Comparison of ENCODE assay signal across 1 cellular context in the genomic region with DNA sequence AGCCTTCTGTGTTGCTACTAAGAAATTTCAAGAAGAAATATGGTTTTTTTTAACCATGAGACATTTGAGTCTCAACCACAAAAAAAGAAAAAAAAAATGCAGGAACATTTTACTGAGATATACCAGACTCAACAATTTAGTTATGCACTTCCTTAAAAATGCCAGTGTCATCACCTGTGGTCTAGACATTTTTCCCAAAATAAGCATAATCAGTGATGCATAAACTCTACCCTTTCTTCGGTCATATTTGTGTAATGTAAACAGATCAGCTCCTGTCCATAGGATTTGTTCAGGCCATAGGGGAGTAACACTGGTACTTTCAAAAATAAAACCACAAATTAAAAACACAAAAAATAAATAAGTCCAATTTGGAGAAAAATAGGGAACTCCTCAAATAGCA.
TF ChIP-seq lines count a peak whose summit lies in the region.

No MANE protein-coding gene starts in this region.

TF ChIP-seq in K562, 482 proteins besides CTCF, POLR2A, EP300 and RAD21 (continued from another document and continues in another):
- TF ChIP-seq, protein P1, sequence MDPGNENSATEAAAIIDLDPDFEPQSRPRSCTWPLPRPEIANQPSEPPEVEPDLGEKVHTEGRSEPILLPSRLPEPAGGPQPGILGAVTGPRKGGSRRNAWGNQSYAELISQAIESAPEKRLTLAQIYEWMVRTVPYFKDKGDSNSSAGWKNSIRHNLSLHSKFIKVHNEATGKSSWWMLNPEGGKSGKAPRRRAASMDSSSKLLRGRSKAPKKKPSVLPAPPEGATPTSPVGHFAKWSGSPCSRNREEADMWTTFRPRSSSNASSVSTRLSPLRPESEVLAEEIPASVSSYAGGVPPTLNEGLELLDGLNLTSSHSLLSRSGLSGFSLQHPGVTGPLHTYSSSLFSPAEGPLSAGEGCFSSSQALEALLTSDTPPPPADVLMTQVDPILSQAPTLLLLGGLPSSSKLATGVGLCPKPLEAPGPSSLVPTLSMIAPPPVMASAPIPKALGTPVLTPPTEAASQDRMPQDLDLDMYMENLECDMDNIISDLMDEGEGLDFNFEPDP (CRISPR knock-in tag; IDR thresholded peaks at IDR 0.05): no peak
- TF ChIP-seq, protein P2, sequence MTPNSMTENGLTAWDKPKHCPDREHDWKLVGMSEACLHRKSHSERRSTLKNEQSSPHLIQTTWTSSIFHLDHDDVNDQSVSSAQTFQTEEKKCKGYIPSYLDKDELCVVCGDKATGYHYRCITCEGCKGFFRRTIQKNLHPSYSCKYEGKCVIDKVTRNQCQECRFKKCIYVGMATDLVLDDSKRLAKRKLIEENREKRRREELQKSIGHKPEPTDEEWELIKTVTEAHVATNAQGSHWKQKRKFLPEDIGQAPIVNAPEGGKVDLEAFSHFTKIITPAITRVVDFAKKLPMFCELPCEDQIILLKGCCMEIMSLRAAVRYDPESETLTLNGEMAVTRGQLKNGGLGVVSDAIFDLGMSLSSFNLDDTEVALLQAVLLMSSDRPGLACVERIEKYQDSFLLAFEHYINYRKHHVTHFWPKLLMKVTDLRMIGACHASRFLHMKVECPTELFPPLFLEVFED (CRISPR knock-in tag; conservative IDR thresholded peaks at IDR 0.05): no peak
- no peak for TF ChIP-seq SMARCC2 (IDR thresholded peaks at IDR 0.05; ENCODE audit: low read depth)
- TF ChIP-seq CBX5 (IDR thresholded peaks at IDR 0.05; ENCODE audit: borderline replicate concordance, low read depth): no peak
- no peak for TF ChIP-seq TAF15 (IDR thresholded peaks at IDR 0.05; ENCODE audit: low read depth, low read length)
- TF ChIP-seq HDAC8 (tag; IDR thresholded peaks at IDR 0.05): no peak
- TF ChIP-seq ZNF444 (CRISPR knock-in tag; IDR thresholded peaks at IDR 0.05): no peak
- peak; percentile 80 for TF ChIP-seq ZNF316 (IDR thresholded peaks at IDR 0.05)
- peak; percentile 44; the same call in 1 of the 2 replicates for TF ChIP-seq CTBP1 (IDR thresholded peaks at IDR 0.05; ENCODE audit: borderline replicate concordance)
- no peak for TF ChIP-seq KDM5B (IDR thresholded peaks at IDR 0.05; ENCODE audit: insufficient replicate concordance, low read depth, low read length)
- TF ChIP-seq, protein P3, sequence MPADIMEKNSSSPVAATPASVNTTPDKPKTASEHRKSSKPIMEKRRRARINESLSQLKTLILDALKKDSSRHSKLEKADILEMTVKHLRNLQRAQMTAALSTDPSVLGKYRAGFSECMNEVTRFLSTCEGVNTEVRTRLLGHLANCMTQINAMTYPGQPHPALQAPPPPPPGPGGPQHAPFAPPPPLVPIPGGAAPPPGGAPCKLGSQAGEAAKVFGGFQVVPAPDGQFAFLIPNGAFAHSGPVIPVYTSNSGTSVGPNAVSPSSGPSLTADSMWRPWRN (IDR thresholded peaks at IDR 0.05; ENCODE audit: low read depth): no peak
- peak; percentile 29; the same call in 1 of the 2 replicates for TF ChIP-seq NCOR1 (IDR thresholded peaks at IDR 0.05)
- peak; percentile 43 for TF ChIP-seq NFE2 (IDR thresholded peaks at IDR 0.05; ENCODE audit: low read depth)
- TF ChIP-seq, protein P4, sequence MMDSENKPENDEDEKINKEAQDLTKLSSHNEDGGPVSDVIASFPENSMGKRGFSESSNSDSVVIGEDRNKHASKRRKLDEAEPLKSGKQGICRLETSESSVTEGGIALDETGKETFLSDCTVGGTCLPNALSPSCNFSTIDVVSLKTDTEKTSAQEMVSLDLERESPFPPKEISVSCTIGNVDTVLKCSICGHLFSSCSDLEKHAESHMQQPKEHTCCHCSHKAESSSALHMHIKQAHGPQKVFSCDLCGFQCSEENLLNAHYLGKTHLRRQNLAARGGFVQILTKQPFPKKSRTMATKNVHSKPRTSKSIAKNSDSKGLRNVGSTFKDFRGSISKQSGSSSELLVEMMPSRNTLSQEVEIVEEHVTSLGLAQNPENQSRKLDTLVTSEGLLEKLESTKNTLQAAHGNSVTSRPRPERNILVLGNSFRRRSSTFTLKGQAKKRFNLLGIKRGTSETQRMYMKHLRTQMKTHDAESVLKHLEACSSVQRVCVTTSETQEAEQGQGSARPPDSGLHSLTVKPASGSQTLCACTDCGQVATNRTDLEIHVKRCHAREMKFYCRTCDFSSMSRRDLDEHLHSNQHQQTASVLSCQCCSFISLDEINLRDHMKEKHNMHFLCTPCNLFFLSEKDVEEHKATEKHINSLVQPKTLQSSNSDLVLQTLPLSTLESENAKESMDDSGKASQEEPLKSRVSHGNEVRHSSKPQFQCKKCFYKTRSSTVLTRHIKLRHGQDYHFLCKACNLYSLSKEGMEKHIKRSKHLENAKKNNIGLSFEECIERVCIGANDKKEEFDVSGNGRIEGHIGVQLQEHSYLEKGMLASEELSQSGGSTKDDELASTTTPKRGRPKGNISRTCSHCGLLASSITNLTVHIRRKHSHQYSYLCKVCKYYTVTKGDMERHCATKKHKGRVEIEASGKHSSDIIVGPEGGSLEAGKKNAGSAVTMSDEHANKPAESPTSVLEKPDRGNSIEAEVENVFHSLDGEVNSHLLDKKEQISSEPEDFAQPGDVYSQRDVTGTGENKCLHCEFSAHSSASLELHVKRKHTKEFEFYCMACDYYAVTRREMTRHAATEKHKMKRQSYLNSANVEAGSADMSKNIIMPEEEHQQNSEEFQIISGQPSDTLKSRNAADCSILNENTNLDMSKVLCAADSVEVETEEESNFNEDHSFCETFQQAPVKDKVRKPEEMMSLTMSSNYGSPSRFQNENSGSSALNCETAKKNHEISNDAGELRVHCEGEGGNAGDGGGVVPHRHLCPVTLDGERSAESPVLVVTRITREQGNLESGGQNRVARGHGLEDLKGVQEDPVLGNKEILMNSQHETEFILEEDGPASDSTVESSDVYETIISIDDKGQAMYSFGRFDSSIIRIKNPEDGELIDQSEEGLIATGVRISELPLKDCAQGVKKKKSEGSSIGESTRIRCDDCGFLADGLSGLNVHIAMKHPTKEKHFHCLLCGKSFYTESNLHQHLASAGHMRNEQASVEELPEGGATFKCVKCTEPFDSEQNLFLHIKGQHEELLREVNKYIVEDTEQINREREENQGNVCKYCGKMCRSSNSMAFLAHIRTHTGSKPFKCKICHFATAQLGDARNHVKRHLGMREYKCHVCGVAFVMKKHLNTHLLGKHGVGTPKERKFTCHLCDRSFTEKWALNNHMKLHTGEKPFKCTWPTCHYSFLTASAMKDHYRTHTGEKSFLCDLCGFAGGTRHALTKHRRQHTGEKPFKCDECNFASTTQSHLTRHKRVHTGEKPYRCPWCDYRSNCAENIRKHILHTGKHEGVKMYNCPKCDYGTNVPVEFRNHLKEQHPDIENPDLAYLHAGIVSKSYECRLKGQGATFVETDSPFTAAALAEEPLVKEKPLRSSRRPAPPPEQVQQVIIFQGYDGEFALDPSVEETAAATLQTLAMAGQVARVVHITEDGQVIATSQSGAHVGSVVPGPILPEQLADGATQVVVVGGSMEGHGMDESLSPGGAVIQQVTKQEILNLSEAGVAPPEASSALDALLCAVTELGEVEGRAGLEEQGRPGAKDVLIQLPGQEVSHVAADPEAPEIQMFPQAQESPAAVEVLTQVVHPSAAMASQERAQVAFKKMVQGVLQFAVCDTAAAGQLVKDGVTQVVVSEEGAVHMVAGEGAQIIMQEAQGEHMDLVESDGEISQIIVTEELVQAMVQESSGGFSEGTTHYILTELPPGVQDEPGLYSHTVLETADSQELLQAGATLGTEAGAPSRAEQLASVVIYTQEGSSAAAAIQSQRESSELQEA (IDR thresholded peaks at IDR 0.05; ENCODE audit: low read depth): no peak
- no peak for TF ChIP-seq ZBTB7A (IDR thresholded peaks at IDR 0.05; ENCODE audit: borderline replicate concordance, control insufficient read depth, low read depth, low read length)
- TF ChIP-seq, protein P5, sequence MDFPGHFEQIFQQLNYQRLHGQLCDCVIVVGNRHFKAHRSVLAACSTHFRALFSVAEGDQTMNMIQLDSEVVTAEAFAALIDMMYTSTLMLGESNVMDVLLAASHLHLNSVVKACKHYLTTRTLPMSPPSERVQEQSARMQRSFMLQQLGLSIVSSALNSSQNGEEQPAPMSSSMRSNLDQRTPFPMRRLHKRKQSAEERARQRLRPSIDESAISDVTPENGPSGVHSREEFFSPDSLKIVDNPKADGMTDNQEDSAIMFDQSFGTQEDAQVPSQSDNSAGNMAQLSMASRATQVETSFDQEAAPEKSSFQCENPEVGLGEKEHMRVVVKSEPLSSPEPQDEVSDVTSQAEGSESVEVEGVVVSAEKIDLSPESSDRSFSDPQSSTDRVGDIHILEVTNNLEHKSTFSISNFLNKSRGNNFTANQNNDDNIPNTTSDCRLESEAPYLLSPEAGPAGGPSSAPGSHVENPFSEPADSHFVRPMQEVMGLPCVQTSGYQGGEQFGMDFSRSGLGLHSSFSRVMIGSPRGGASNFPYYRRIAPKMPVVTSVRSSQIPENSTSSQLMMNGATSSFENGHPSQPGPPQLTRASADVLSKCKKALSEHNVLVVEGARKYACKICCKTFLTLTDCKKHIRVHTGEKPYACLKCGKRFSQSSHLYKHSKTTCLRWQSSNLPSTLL (IDR thresholded peaks at IDR 0.05): no peak
- peak in 1 of 2 experiments; percentile 59; a peak in 2 of 4 replicates for TF ChIP-seq FOXA3 (CRISPR knock-in tag; conservative IDR thresholded peaks at IDR 0.05 in 1 of 2, IDR thresholded peaks at IDR 0.05 in 1 of 2)
- no peak for TF ChIP-seq MYC (IDR thresholded peaks at IDR 0.05; ENCODE audit: low read depth, low read length)
- no peak for TF ChIP-seq MYC (CRISPR knock-in tag; IDR thresholded peaks at IDR 0.05; ENCODE audit: borderline replicate concordance, low read depth)
- TF ChIP-seq, protein P6, sequence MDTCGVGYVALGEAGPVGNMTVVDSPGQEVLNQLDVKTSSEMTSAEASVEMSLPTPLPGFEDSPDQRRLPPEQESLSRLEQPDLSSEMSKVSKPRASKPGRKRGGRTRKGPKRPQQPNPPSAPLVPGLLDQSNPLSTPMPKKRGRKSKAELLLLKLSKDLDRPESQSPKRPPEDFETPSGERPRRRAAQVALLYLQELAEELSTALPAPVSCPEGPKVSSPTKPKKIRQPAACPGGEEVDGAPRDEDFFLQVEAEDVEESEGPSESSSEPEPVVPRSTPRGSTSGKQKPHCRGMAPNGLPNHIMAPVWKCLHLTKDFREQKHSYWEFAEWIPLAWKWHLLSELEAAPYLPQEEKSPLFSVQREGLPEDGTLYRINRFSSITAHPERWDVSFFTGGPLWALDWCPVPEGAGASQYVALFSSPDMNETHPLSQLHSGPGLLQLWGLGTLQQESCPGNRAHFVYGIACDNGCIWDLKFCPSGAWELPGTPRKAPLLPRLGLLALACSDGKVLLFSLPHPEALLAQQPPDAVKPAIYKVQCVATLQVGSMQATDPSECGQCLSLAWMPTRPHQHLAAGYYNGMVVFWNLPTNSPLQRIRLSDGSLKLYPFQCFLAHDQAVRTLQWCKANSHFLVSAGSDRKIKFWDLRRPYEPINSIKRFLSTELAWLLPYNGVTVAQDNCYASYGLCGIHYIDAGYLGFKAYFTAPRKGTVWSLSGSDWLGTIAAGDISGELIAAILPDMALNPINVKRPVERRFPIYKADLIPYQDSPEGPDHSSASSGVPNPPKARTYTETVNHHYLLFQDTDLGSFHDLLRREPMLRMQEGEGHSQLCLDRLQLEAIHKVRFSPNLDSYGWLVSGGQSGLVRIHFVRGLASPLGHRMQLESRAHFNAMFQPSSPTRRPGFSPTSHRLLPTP (IDR thresholded peaks at IDR 0.05; ENCODE audit: borderline replicate concordance, extremely low read depth, insufficient read length): no peak
- TF ChIP-seq TEAD4 (IDR thresholded peaks at IDR 0.05; ENCODE audit: low read length): peak; percentile 37; the same call in 1 of the 2 replicates
- no peak for TF ChIP-seq TEAD4 (CRISPR knock-in tag; IDR thresholded peaks at IDR 0.05; ENCODE audit: borderline replicate concordance)
- no peak for TF ChIP-seq ZNF766 (CRISPR knock-in tag; conservative IDR thresholded peaks at IDR 0.05)
- TF ChIP-seq HOXB6 (CRISPR knock-in tag; IDR thresholded peaks at IDR 0.05; ENCODE audit: borderline replicate concordance): no peak
- no peak for TF ChIP-seq SRSF7 (optimal IDR thresholded peaks at IDR 0.05; ENCODE audit: low read depth, low read length)
- TF ChIP-seq, protein P7, sequence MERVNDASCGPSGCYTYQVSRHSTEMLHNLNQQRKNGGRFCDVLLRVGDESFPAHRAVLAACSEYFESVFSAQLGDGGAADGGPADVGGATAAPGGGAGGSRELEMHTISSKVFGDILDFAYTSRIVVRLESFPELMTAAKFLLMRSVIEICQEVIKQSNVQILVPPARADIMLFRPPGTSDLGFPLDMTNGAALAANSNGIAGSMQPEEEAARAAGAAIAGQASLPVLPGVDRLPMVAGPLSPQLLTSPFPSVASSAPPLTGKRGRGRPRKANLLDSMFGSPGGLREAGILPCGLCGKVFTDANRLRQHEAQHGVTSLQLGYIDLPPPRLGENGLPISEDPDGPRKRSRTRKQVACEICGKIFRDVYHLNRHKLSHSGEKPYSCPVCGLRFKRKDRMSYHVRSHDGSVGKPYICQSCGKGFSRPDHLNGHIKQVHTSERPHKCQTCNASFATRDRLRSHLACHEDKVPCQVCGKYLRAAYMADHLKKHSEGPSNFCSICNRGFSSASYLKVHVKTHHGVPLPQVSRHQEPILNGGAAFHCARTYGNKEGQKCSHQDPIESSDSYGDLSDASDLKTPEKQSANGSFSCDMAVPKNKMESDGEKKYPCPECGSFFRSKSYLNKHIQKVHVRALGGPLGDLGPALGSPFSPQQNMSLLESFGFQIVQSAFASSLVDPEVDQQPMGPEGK (CRISPR knock-in tag; IDR thresholded peaks at IDR 0.05; ENCODE audit: borderline replicate concordance): no peak
- no peak for TF ChIP-seq L3MBTL2 (IDR thresholded peaks at IDR 0.05)
- no peak for TF ChIP-seq KAT2B (IDR thresholded peaks at IDR 0.05; ENCODE audit: low read depth, low read length)
- TF ChIP-seq PRMT5 (CRISPR knock-in tag; IDR thresholded peaks at IDR 0.05): no peak
- no peak for TF ChIP-seq DDX20 (tag; IDR thresholded peaks at IDR 0.05; ENCODE audit: low read depth)
- no peak for TF ChIP-seq ZNF408 (CRISPR knock-in tag; IDR thresholded peaks at IDR 0.05; ENCODE audit: low read depth)
- peak; percentile 20 for TF ChIP-seq HDAC3 (IDR thresholded peaks at IDR 0.05; ENCODE audit: borderline replicate concordance, partially characterized antibody)
- no peak for TF ChIP-seq PTBP1 (IDR thresholded peaks at IDR 0.05; ENCODE audit: low read depth, low read length)
- TF ChIP-seq SPI1 (IDR thresholded peaks at IDR 0.05; ENCODE audit: borderline replicate concordance, low read depth, low read length): peak; percentile 87
- TF ChIP-seq, protein P8, sequence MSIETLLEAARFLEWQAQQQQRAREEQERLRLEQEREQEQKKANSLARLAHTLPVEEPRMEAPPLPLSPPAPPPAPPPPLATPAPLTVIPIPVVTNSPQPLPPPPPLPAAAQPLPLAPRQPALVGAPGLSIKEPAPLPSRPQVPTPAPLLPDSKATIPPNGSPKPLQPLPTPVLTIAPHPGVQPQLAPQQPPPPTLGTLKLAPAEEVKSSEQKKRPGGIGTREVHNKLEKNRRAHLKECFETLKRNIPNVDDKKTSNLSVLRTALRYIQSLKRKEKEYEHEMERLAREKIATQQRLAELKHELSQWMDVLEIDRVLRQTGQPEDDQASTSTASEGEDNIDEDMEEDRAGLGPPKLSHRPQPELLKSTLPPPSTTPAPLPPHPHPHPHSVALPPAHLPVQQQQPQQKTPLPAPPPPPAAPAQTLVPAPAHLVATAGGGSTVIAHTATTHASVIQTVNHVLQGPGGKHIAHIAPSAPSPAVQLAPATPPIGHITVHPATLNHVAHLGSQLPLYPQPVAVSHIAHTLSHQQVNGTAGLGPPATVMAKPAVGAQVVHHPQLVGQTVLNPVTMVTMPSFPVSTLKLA (conservative IDR thresholded peaks at IDR 0.05): no peak
- no peak for TF ChIP-seq JUND (IDR thresholded peaks at IDR 0.05; ENCODE audit: borderline replicate concordance, low read depth, low read length)
- no peak for TF ChIP-seq JUND (tag; IDR thresholded peaks at IDR 0.05; ENCODE audit: borderline replicate concordance, low read depth, low read length)
- TF ChIP-seq NBN (IDR thresholded peaks at IDR 0.05; ENCODE audit: low read depth): 0 out of 2 replicates have a peak, but pooled peaks have one; percentile 42
- no peak for TF ChIP-seq NR1H2 (CRISPR knock-in tag; IDR thresholded peaks at IDR 0.05)
- TF ChIP-seq FOS (IDR thresholded peaks at IDR 0.05; ENCODE audit: extremely low read depth, insufficient read length): no peak
- no peak for TF ChIP-seq SMARCA5 (IDR thresholded peaks at IDR 0.05)
- TF ChIP-seq ZNF57 (CRISPR knock-in tag; IDR thresholded peaks at IDR 0.05): no peak
